Comparison of ENCODE assay signal across 1 cellular context in the genomic region with DNA sequence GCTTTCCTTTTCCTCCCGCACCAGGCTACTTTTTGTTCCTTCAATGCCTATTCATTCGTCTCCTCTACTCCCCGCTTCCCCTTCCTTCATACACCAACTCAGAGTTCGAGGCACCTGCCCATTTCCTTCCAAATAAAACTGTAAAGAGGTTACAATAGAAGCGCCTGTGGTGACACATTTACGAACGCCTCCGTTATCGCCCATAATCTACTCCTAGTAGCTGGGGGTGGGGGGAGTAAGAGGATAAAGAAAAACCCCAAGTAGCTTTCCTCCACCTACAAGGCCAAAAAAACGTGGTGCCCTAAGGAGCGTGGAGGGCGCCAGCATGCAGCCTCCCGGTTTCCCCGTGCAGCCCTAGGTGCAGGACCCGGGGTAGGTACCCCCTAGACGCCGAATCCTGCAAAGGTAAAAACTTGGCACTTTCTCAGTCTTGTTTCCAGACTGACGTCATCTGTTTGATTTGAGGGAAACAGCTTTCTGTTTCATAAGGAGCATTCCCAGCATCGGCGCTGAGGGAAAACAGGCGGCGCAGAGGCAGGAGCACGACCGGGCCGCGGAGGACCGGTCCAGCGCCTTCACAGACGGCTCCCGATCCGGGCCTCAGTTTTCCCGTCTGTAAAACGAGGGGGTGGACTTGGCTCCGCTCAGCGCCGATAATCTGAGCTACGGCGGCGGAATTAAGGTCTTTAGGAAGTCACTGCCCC.
A peak's percentile ranks its signal among the peaks of the same experiment; 100 is the strongest.
TF ChIP-seq lines count a peak whose summit lies in the region.

No MANE protein-coding gene starts in this region.

TF ChIP-seq in HepG2, 621 proteins besides CTCF, POLR2A, EP300 and RAD21 (continued from another document and continues in another):
- TF ChIP-seq ZNF503 (CRISPR knock-in tag; IDR thresholded peaks at IDR 0.05) (no peak), CBX1 (IDR thresholded peaks at IDR 0.05; ENCODE audit: low read depth) (no peak), ZNF556 (CRISPR knock-in tag; IDR thresholded peaks at IDR 0.05; ENCODE audit: borderline replicate concordance) (no peak), ZBTB43 (CRISPR knock-in tag; conservative IDR thresholded peaks at IDR 0.05) (no peak), ETV6 (CRISPR knock-in tag; conservative IDR thresholded peaks at IDR 0.05) (no peak), ZNF772 (CRISPR knock-in tag; IDR thresholded peaks at IDR 0.05) (no peak), CBX5 (CRISPR knock-in tag; IDR thresholded peaks at IDR 0.05; ENCODE audit: borderline replicate concordance) (no peak), ZNF382 (CRISPR knock-in tag; IDR thresholded peaks at IDR 0.05; ENCODE audit: borderline replicate concordance) (no peak), ZNF577 (CRISPR knock-in tag; IDR thresholded peaks at IDR 0.05; ENCODE audit: borderline replicate concordance, low read depth) (no peak), NONO (IDR thresholded peaks at IDR 0.05) (no peak), NONO (CRISPR knock-in tag; conservative IDR thresholded peaks at IDR 0.05) (no peak), RCOR2 (CRISPR knock-in tag; IDR thresholded peaks at IDR 0.05) (no peak), ZMYM3 (CRISPR knock-in tag; IDR thresholded peaks at IDR 0.05) (no peak), ZNF232 (CRISPR knock-in tag; IDR thresholded peaks at IDR 0.05; ENCODE audit: borderline replicate concordance) (no peak), ZNF670 (CRISPR knock-in tag; IDR thresholded peaks at IDR 0.05; ENCODE audit: borderline replicate concordance) (no peak), CREM (IDR thresholded peaks at IDR 0.05) (peak; percentile 66; the same call in 1 of the 2 replicates), CREM (CRISPR knock-in tag; IDR thresholded peaks at IDR 0.05) (no peak), ZNF781 (CRISPR knock-in tag; IDR thresholded peaks at IDR 0.05; ENCODE audit: borderline replicate concordance, not compliant biosample characterization) (no peak), KMT2A (CRISPR knock-in tag; IDR thresholded peaks at IDR 0.05) (peak; percentile 65; the same call in 1 of the 2 replicates), BCL6 (CRISPR knock-in tag; IDR thresholded peaks at IDR 0.05) (no peak), ZNF530 (CRISPR knock-in tag; IDR thresholded peaks at IDR 0.05; ENCODE audit: low read depth) (no peak), YY1 (IDR thresholded peaks at IDR 0.05; ENCODE audit: insufficient read depth, insufficient replicate concordance, low read depth, low read length) (no peak), ONECUT2 (CRISPR knock-in tag; IDR thresholded peaks at IDR 0.05) (no peak; the same call in 1 of the 2 replicates), ATF1 (CRISPR knock-in tag; IDR thresholded peaks at IDR 0.05) (peak; percentile 61), USF2 (IDR thresholded peaks at IDR 0.05; ENCODE audit: low read depth, low read length) (no peak), USF2 (CRISPR knock-in tag; IDR thresholded peaks at IDR 0.05; ENCODE audit: borderline replicate concordance) (no peak), ZNF326 (CRISPR knock-in tag; IDR thresholded peaks at IDR 0.05; ENCODE audit: borderline replicate concordance) (no peak), ZBTB3 (CRISPR knock-in tag; IDR thresholded peaks at IDR 0.05; ENCODE audit: borderline replicate concordance, low read depth) (no peak), ZNF367 (CRISPR knock-in tag; IDR thresholded peaks at IDR 0.05; ENCODE audit: borderline replicate concordance) (no peak), PPARG (CRISPR knock-in tag; conservative IDR thresholded peaks at IDR 0.05) (no peak), MLLT10 (CRISPR knock-in tag; IDR thresholded peaks at IDR 0.05) (no peak), PHB2 (IDR thresholded peaks at IDR 0.05; ENCODE audit: partially characterized antibody) (no peak), JUN (CRISPR knock-in tag; IDR thresholded peaks at IDR 0.05) (no peak), HINFP (CRISPR knock-in tag; IDR thresholded peaks at IDR 0.05; ENCODE audit: low read depth) (no peak), KAT7 (CRISPR knock-in tag; IDR thresholded peaks at IDR 0.05; ENCODE audit: borderline replicate concordance) (no peak), FIP1L1 (IDR thresholded peaks at IDR 0.05; ENCODE audit: borderline replicate concordance, insufficient read depth, low read depth, low read length) (no peak), ISL2 (CRISPR knock-in tag; IDR thresholded peaks at IDR 0.05) (no peak), NFIC (IDR thresholded peaks at IDR 0.05; ENCODE audit: low read length) (no peak), MIER2 (CRISPR knock-in tag; IDR thresholded peaks at IDR 0.05) (no peak)
- TF ChIP-seq, protein P1, sequence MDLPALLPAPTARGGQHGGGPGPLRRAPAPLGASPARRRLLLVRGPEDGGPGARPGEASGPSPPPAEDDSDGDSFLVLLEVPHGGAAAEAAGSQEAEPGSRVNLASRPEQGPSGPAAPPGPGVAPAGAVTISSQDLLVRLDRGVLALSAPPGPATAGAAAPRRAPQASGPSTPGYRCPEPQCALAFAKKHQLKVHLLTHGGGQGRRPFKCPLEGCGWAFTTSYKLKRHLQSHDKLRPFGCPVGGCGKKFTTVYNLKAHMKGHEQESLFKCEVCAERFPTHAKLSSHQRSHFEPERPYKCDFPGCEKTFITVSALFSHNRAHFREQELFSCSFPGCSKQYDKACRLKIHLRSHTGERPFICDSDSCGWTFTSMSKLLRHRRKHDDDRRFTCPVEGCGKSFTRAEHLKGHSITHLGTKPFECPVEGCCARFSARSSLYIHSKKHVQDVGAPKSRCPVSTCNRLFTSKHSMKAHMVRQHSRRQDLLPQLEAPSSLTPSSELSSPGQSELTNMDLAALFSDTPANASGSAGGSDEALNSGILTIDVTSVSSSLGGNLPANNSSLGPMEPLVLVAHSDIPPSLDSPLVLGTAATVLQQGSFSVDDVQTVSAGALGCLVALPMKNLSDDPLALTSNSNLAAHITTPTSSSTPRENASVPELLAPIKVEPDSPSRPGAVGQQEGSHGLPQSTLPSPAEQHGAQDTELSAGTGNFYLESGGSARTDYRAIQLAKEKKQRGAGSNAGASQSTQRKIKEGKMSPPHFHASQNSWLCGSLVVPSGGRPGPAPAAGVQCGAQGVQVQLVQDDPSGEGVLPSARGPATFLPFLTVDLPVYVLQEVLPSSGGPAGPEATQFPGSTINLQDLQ (CRISPR knock-in tag; IDR thresholded peaks at IDR 0.05) = no peak
- TF ChIP-seq, protein P2, sequence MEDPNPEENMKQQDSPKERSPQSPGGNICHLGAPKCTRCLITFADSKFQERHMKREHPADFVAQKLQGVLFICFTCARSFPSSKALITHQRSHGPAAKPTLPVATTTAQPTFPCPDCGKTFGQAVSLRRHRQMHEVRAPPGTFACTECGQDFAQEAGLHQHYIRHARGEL (CRISPR knock-in tag; IDR thresholded peaks at IDR 0.05) = no peak
- TF ChIP-seq, protein P3, sequence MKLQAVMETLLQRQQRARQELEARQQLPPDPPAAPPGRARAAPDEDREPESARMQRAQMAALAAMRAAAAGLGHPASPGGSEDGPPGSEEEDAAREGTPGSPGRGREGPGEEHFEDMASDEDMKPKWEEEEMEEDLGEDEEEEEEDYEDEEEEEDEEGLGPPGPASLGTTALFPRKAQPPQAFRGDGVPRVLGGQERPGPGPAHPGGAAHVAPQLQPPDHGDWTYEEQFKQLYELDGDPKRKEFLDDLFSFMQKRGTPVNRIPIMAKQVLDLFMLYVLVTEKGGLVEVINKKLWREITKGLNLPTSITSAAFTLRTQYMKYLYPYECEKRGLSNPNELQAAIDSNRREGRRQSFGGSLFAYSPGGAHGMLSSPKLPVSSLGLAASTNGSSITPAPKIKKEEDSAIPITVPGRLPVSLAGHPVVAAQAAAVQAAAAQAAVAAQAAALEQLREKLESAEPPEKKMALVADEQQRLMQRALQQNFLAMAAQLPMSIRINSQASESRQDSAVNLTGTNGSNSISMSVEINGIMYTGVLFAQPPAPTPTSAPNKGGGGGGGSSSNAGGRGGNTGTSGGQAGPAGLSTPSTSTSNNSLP (IDR thresholded peaks at IDR 0.05; ENCODE audit: low read depth, low read length) = no peak
- TF ChIP-seq, protein P4, sequence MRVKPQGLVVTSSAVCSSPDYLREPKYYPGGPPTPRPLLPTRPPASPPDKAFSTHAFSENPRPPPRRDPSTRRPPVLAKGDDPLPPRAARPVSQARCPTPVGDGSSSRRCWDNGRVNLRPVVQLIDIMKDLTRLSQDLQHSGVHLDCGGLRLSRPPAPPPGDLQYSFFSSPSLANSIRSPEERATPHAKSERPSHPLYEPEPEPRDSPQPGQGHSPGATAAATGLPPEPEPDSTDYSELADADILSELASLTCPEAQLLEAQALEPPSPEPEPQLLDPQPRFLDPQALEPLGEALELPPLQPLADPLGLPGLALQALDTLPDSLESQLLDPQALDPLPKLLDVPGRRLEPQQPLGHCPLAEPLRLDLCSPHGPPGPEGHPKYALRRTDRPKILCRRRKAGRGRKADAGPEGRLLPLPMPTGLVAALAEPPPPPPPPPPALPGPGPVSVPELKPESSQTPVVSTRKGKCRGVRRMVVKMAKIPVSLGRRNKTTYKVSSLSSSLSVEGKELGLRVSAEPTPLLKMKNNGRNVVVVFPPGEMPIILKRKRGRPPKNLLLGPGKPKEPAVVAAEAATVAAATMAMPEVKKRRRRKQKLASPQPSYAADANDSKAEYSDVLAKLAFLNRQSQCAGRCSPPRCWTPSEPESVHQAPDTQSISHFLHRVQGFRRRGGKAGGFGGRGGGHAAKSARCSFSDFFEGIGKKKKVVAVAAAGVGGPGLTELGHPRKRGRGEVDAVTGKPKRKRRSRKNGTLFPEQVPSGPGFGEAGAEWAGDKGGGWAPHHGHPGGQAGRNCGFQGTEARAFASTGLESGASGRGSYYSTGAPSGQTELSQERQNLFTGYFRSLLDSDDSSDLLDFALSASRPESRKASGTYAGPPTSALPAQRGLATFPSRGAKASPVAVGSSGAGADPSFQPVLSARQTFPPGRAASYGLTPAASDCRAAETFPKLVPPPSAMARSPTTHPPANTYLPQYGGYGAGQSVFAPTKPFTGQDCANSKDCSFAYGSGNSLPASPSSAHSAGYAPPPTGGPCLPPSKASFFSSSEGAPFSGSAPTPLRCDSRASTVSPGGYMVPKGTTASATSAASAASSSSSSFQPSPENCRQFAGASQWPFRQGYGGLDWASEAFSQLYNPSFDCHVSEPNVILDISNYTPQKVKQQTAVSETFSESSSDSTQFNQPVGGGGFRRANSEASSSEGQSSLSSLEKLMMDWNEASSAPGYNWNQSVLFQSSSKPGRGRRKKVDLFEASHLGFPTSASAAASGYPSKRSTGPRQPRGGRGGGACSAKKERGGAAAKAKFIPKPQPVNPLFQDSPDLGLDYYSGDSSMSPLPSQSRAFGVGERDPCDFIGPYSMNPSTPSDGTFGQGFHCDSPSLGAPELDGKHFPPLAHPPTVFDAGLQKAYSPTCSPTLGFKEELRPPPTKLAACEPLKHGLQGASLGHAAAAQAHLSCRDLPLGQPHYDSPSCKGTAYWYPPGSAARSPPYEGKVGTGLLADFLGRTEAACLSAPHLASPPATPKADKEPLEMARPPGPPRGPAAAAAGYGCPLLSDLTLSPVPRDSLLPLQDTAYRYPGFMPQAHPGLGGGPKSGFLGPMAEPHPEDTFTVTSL (CRISPR knock-in tag; IDR thresholded peaks at IDR 0.05; ENCODE audit: borderline replicate concordance) = no peak
